In the genomic region with DNA sequence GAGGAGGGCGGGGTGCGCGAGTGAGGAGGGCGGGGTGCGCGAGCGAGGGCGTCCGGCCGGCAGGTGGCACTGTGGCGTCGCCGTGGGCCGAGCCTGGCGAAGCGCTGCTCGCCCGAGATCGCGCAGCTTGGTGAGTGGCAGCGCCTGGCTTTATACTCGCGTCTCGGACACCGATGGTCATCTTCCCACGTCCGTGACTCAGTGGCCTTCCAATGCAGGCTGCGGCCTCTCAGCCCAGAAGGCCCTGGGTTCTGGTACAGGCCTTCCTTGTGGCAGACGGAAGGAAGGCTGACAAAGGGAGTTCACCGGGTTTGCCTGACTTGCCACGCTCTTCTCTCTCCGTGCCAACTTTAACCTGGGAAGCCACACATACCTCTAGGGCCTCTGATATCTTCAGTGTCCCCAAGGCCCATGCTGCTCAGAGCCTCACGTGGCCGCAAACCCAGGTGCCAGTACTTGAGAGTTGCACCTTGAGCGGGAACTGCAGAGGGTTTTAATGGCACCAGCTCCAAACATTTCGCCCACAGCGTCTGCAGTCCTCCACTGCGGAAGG, we compare ENCODE assay signal across 7 cellular contexts.
DNase-seq lines count a peak whose midpoint lies in the region; ATAC-seq, FAIRE-seq and TF ChIP-seq lines count a peak whose summit lies in the region.

No MANE protein-coding gene starts in this region.

- peaks cover 3% of the 10 kb centered on the region for H3K27me3 Mint-ChIP-seq in HFFc6 (ENCODE audit: insufficient read depth)
- H3K27me3 Mint-ChIP-seq in activated CD8-positive, alpha-beta T cell treated with anti-CD3 and anti-CD28 coated beads, Interleukin-2, amount 10 ng/mL, durations not matched to agents 7 days and 5 days (ENCODE audit: low read depth): peaks cover 26% of the 10 kb centered on the region

- no peak for TF ChIP-seq POLR2A in GM12891 (IDR thresholded peaks at IDR 0.05; ENCODE audit: low read depth, low read length)

- no peak for FAIRE-seq in GM12891 (lab: Jason Lieb, UNC)

- peak; percentile 77 for TF ChIP-seq CTCF in HFFc6 (IDR thresholded peaks at IDR 0.05)

- H3K36me3 Mint-ChIP-seq in HFFc6 (ENCODE audit: low read depth): no peaks in the 10 kb centered on the region
- no peaks in the 10 kb centered on the region for H3K36me3 Mint-ChIP-seq in activated CD8-positive, alpha-beta T cell treated with anti-CD3 and anti-CD28 coated beads, Interleukin-2, amount 10 ng/mL, durations not matched to agents 7 days and 5 days (ENCODE audit: low read depth)

- peak; percentile 95 for ATAC-seq in activated CD8-positive, alpha-beta T cell treated with anti-CD3 and anti-CD28 coated beads, Interleukin-2, amount 10 ng/mL, durations not matched to agents 7 days and 5 days

- no peak overlapping the region for H3K27ac ChIP-seq in ectodermal cell (ENCODE audit: insufficient read depth, low read depth, low read length, poor library complexity, severe bottlenecking)

- no peaks in the 10 kb centered on the region for H3K9me3 ChIP-seq in ectodermal cell (ENCODE audit: control insufficient read depth, low read length)

- H3K36me3 ChIP-seq in ectodermal cell (ENCODE audit: control insufficient read depth, insufficient read depth, low read length): no peaks in the 10 kb centered on the region

- no peaks in the 10 kb centered on the region for H3K4me1 ChIP-seq in ectodermal cell (ENCODE audit: control insufficient read depth, insufficient read depth, low read length)

- CTCF ChIA-PET in activated CD8-positive, alpha-beta T cell treated with anti-CD3 and anti-CD28 coated beads, Interleukin-2, amount 10 ng/mL, durations not matched to agents 7 days and 5 days (lab: Charles Lee): interaction anchor here (0.6 to 5.1 kb wide), 13 partner anchors 10 to 1080 kb away, joined by 3 to 83 read pairs (median 4); partner anchors contain the start of gene ADAMTS17

- POLR2A ChIA-PET in activated CD8-positive, alpha-beta T cell treated with anti-CD3 and anti-CD28 coated beads, Interleukin-2, amount 10 ng/mL, durations not matched to agents 7 days and 5 days (lab: Charles Lee): interaction anchor here (0.6 to 1.0 kb wide), 2 partner anchors 274 to 415 kb away, joined by 3 read pairs; no protein-coding TSS in a partner anchor

- peak; percentile 37 for DNase-seq in GM12891 (ENCODE audit: insufficient read length, low spot score)
- peak; percentile 63 for DNase-seq in HFFc6
- DNase-seq in NCI-H1092 (lab: John Stamatoyannopoulos, UW): peak; percentile 31
- DNase-seq in activated CD8-positive, alpha-beta T cell treated with anti-CD3 and anti-CD28 coated beads, Interleukin-2, amount 10 ng/mL, durations not matched to agents 7 days and 5 days: peak; percentile 89
- DNase-seq in medulla oblongata (ENCODE audit: extremely low spot score): peak; percentile 79
- peak; percentile 56 to 77 (median 67) for DNase-seq in stimulated activated CD4-positive, alpha-beta T cell treated with anti-CD3 and anti-CD28 coated beads, TNF-alpha, amount 100 ng/mL, for 48 hours (ENCODE audit: low read depth in 3 of 3)

- WGBS in ectodermal cell, 2 experiments: 2% methylated on average over 38 of the region's 38 CpGs

- no peaks in the 10 kb centered on the region for H3K9me3 Mint-ChIP-seq in HFFc6
- H3K9me3 Mint-ChIP-seq in activated CD8-positive, alpha-beta T cell treated with anti-CD3 and anti-CD28 coated beads, Interleukin-2, amount 10 ng/mL, durations not matched to agents 7 days and 5 days (ENCODE audit: insufficient read depth): no peaks in the 10 kb centered on the region

- peaks cover 25% of the 10 kb centered on the region for H3K27me3 ChIP-seq in ectodermal cell (ENCODE audit: control insufficient read depth, insufficient read depth, low read length, poor library complexity, severe bottlenecking)

- H3K4me3 Mint-ChIP-seq in HFFc6: peak overlapping the region; percentile 85
- peak overlapping the region; percentile 82 for H3K4me3 Mint-ChIP-seq in activated CD8-positive, alpha-beta T cell treated with anti-CD3 and anti-CD28 coated beads, Interleukin-2, amount 10 ng/mL, durations not matched to agents 7 days and 5 days

- H3K4me3 ChIP-seq in ectodermal cell (ENCODE audit: insufficient read depth, low read depth, low read length): peak overlapping the region; percentile 28

- peaks cover 7% of the 10 kb centered on the region; the same call in 1 of the 2 replicates for H3K4me1 Mint-ChIP-seq in HFFc6 (ENCODE audit: low read depth)
- H3K4me1 Mint-ChIP-seq in activated CD8-positive, alpha-beta T cell treated with anti-CD3 and anti-CD28 coated beads, Interleukin-2, amount 10 ng/mL, durations not matched to agents 7 days and 5 days (ENCODE audit: low read depth): peaks cover 11% of the 10 kb centered on the region

- peak overlapping the region; percentile 69 for H3K27ac Mint-ChIP-seq in HFFc6
- H3K27ac Mint-ChIP-seq in activated CD8-positive, alpha-beta T cell treated with anti-CD3 and anti-CD28 coated beads, Interleukin-2, amount 10 ng/mL, durations not matched to agents 7 days and 5 days: peak overlapping the region; percentile 80

TF ChIP-seq in GM12891, 5 proteins besides CTCF, POLR2A, EP300 and RAD21:
- TF ChIP-seq TAF1 (IDR thresholded peaks at IDR 0.05; ENCODE audit: low read depth, low read length) (no peak), PAX5 (IDR thresholded peaks at IDR 0.05; ENCODE audit: insufficient read depth, low read length, severe bottlenecking) (no peak), POLR2AphosphoS5 (IDR thresholded peaks at IDR 0.05; ENCODE audit: low read depth, low read length) (no peak), POU2F2 (IDR thresholded peaks at IDR 0.05; ENCODE audit: low read depth, low read length) (no peak), SPI1 (IDR thresholded peaks at IDR 0.05; ENCODE audit: low read depth, low read length) (no peak)

Comparison
In these comparisons a context has a peak if more than half of its experiments do, and no peak if none do; other contexts are left out.
1. DNase-seq: peak in every context shown above with its lines; median percentile 89 in activated CD8-positive, alpha-beta T cell treated with anti-CD3 and anti-CD28 coated beads, Interleukin-2, amount 10 ng/mL, durations not matched to agents 7 days and 5 days; 79 in medulla oblongata; 67 in stimulated activated CD4-positive, alpha-beta T cell treated with anti-CD3 and anti-CD28 coated beads, TNF-alpha, amount 100 ng/mL, for 48 hours; 63 in HFFc6; 37 in GM12891; 31 in NCI-H1092.